In genomic region chr11:12727556-12728070, GRCh38 we compare ENCODE assay signal across 13 cellular contexts. TPM values are rescaled to one million over a fixed set of nuclear protein-coding genes. Genes with fewer than 3 reads are reported as not detected.
DNase-seq lines count a peak whose midpoint lies in the region; ATAC-seq and TF ChIP-seq lines count a peak whose summit lies in the region.
"Had no signal": no experiment of that assay in that cellular context is flagged by ENCODE, and none has a peak within 500 bp of the region (broad histone marks: within the 10 kb centered on the region; RNA-seq: fewer than 3 reads in every experiment).

No MANE protein-coding gene starts in this region.

- TF ChIP-seq CTCF in heart right ventricle (IDR thresholded peaks at IDR 0.05), result no peak
- TF ChIP-seq CTCF in cardiac fibroblast (IDR thresholded peaks at IDR 0.05; ENCODE audit: low read depth, low read length), result no peak
- no peak for TF ChIP-seq CTCF in transverse colon (IDR thresholded peaks at IDR 0.05)
- TF ChIP-seq CTCF in stomach (IDR thresholded peaks at IDR 0.05), result no peak

- H2BK5ac ChIP-seq in mesendoderm (ENCODE audit: low read length), result no peak overlapping the region

- no peak overlapping the region for H2AK5ac ChIP-seq in mesendoderm (ENCODE audit: low read length)

- no peaks in the 10 kb centered on the region for H3K36me3 ChIP-seq in heart right ventricle
- no peaks in the 10 kb centered on the region for H3K36me3 ChIP-seq in mesendoderm (ENCODE audit: control insufficient read depth, insufficient read depth, low read length)
- H3K36me3 ChIP-seq in transverse colon, result no peaks in the 10 kb centered on the region
- H3K36me3 ChIP-seq in stomach, result no peaks in the 10 kb centered on the region
- H3K36me3 ChIP-seq: heart left ventricle, SJCRH30 had no signal

- no peak overlapping the region for H2BK120ac ChIP-seq in mesendoderm (ENCODE audit: low read depth, low read length)

- H4K8ac ChIP-seq in mesendoderm (ENCODE audit: low read depth, low read length), result no peak overlapping the region

- H3K56ac ChIP-seq in mesendoderm (ENCODE audit: low read length), result peak overlapping the region; percentile 9

- H3K79me1 ChIP-seq in mesendoderm (ENCODE audit: low read length), result peaks cover 29% of the 10 kb centered on the region

- H3K27me3 ChIP-seq in heart right ventricle (no peaks in the 10 kb centered on the region), mesendoderm (ENCODE audit: insufficient read depth, low read length, poor library complexity) (no peaks in the 10 kb centered on the region), transverse colon (no peaks in the 10 kb centered on the region), stomach (no peaks in the 10 kb centered on the region)
- H3K27me3 ChIP-seq: heart left ventricle, SJCRH30 had no signal

- TF ChIP-seq POLR2A in transverse colon (IDR thresholded peaks at IDR 0.05) (no peak), stomach (IDR thresholded peaks at IDR 0.05) (no peak)

- in situ Hi-C loops in transverse colon (cut with MboI; ENCODE audit: low pct_ligation_motif_present in 1 of 4, low pct_unique_long_range_greater_than_20kb in 1 of 4, low sequenced_read_pairs in 3 of 4), result no loop called here

- H2BK15ac ChIP-seq in mesendoderm (replicated peaks; ENCODE audit: low read depth), result no peak overlapping the region

- no peak overlapping the region for H3K4ac ChIP-seq in mesendoderm (ENCODE audit: low read depth, low read length)

- H3K79me2 ChIP-seq in mesendoderm (ENCODE audit: control insufficient read depth, insufficient read depth, low read length), result peaks cover 78% of the 10 kb centered on the region

- H3K23ac ChIP-seq in mesendoderm (ENCODE audit: low read length), result no peak overlapping the region

- peak overlapping the region in 1 of 10 donors; percentile 6 for H3K27ac ChIP-seq in heart right ventricle
- no peak overlapping the region for H3K27ac ChIP-seq in mesendoderm (ENCODE audit: low read depth, low read length)
- H3K27ac ChIP-seq in transverse colon, result peak overlapping the region in 3 of 4 donors; percentile 30 to 45 (median 30)
- no peak overlapping the region for H3K27ac ChIP-seq in stomach
- H3K27ac ChIP-seq: SJCRH30 had no signal

- no peaks in the 10 kb centered on the region for H3K9me3 ChIP-seq in heart right ventricle
- H3K9me3 ChIP-seq in transverse colon, result no peaks in the 10 kb centered on the region
- H3K9me3 ChIP-seq in stomach, result no peaks in the 10 kb centered on the region
- H3K9me3 ChIP-seq: heart left ventricle, SJCRH30 had no signal

- H3K4me3 ChIP-seq in heart right ventricle (no peak overlapping the region), cardiac fibroblast (replicated peaks in 1 of 2; ENCODE audit: low read depth in 2 of 2, low read length in 2 of 2) (no peak overlapping the region), mesendoderm (ENCODE audit: low read length) (no peak overlapping the region), transverse colon (no peak overlapping the region), stomach (no peak overlapping the region)
- H3K4me3 ChIP-seq: heart left ventricle, SJCRH30 had no signal

- DNase-seq in heart right ventricle (no peak), cardiac septum (ENCODE audit: low spot score) (no peak), cardiac fibroblast (ENCODE audit: low read depth in 2 of 2) (peak; percentile 39 to 65), mesendoderm (no peak), transverse colon (no peak), stomach (no peak), NCI-H187 treated with DMSO at 0.1 percent for 48 hours (lab: John Stamatoyannopoulos, UW) (no peak)
- DNase-seq: activated gamma-delta T cell treated with Interleukin-2 at 50 U/mL for 16 hours; heart left ventricle; MV-4-11; SJCRH30; stimulated activated naive CD4-positive, alpha-beta T cell had no signal

- H4K5ac ChIP-seq in mesendoderm (ENCODE audit: low read length), result no peak overlapping the region

- ATAC-seq in heart right ventricle (peak in 5 of 8 donors; percentile 25 to 44 (median 28)), HG03025 (IDR thresholded peaks at IDR 0.05; ENCODE audit: low FRiP score, unreplicated experiment) (no peak)

- H3K9ac ChIP-seq in mesendoderm (ENCODE audit: low read length), result no peak overlapping the region

- H3K4me1 ChIP-seq in heart right ventricle (peaks cover 7 to 82% (median 52%) of the 10 kb centered on the region in 9 donors), mesendoderm (ENCODE audit: control insufficient read depth, low read depth, low read length) (peaks cover 28% of the 10 kb centered on the region), transverse colon (peaks cover 16 to 53% (median 37%) of the 10 kb centered on the region in 4 donors), stomach (peaks cover 43 to 68% (median 57%) of the 10 kb centered on the region in 4 donors)

- H3K4me2 ChIP-seq in mesendoderm (ENCODE audit: low read length), result no peak overlapping the region

- intact Hi-C loops in heart right ventricle (cut with DNase I) (no loop called here), cardiac septum (cut with DNase I) (no loop called here), transverse colon (cut with DNase I; ENCODE audit: low total_unique reads) (no loop called here), stomach (cut with DNase I; ENCODE audit: low total_unique reads) (no loop called here)

- no peak overlapping the region for H3K18ac ChIP-seq in mesendoderm (ENCODE audit: low read length)

- TF ChIP-seq EP300 in transverse colon (IDR thresholded peaks at IDR 0.05; ENCODE audit: low read depth) (no peak), stomach (IDR thresholded peaks at IDR 0.05) (no peak)

- 37 to 48% methylated on average over 3 of the region's 3 CpGs for WGBS in heart right ventricle, 2 donors
- no CpG with 5 or more reads among the region's 3 CpGs for WGBS in mesendoderm (ENCODE audit: extremely low coverage, insufficient coverage, low lambda C conversion rate)
- WGBS in transverse colon (ENCODE audit: low coverage in 1 of 2), 2 donors, result 25 to 30% methylated on average over 3 of the region's 3 CpGs
- WGBS in stomach, 5 donors, result 30 to 61% (median 37%) methylated on average over 3 of the region's 3 CpGs

RNA-seq across cellular contexts. Expression of gene TEAD1, which starts 53.4 kb away (rescaled TPM):
- total RNA-seq in heart right ventricle (100 to 1,000 TPM; 107 to 138 (median 117) TPM), cardiac septum (103 TPM), transverse colon (100 to 1,000 TPM in 1 of 4 donors, 10 to 100 TPM in 3; 46.4 to 214 (median 61.2) TPM), stomach (100 to 1,000 TPM in 1 of 5 donors, 10 to 100 TPM in 4; 52.5 to 133 (median 85.0) TPM)
- polyA plus RNA-seq in heart right ventricle (10 to 100 TPM; 12.7 to 19.1 TPM), stomach (10 to 100 TPM in 1 of 3 donors, 1 to 10 TPM in 2; 4.9 to 13.1 (median 8.4) TPM)
- 57.5 TPM for polyA plus RNA-seq in mesendoderm (2013, experiment 1 of 2)
- polyA plus RNA-seq in mesendoderm (2013, experiment 2 of 2), result 58.2 TPM

Comparison
In these comparisons a context has a peak if more than half of its experiments do, and no peak if none do; other contexts are left out.
1. DNase-seq: peak in cardiac fibroblast (2 of 2); none in heart right ventricle (0 of 2), cardiac septum (single experiment), mesendoderm (single experiment), transverse colon (single experiment), stomach (single experiment) and NCI-H187 treated with DMSO at 0.1 percent for 48 hours (single experiment).
2. H3K27ac ChIP-seq: peak in transverse colon (3 of 4); none in mesendoderm (single experiment) and stomach (0 of 5).